21 cellular contexts compared by ENCODE assay signal in genomic region chr6:66851930-66852329, GRCh38.
A peak's percentile ranks its signal among the peaks of the same experiment; 100 is the strongest.
DNase-seq lines count a peak whose midpoint lies in the region; ATAC-seq and TF ChIP-seq lines count a peak whose summit lies in the region.
"Had no signal": no experiment of that assay in that cellular context is flagged by ENCODE, and none has a peak within 500 bp of the region (broad histone marks: within the 10 kb centered on the region; RNA-seq: fewer than 3 reads in every experiment).

No MANE protein-coding gene starts in this region.

- ATAC-seq in Right ventricle myocardium superior (ENCODE audit: poor library complexity): peak; percentile 67
- ATAC-seq: PC-3 had no signal

- H3K27me3 ChIP-seq in right atrium auricular region: no peaks in the 10 kb centered on the region
- H3K27me3 ChIP-seq: BLaER1 had no signal

- intact Hi-C loops in Right ventricle myocardium superior (cut with DNase I): no loop called here

- H3K4me3 ChIP-seq in right atrium auricular region: no peak overlapping the region
- H3K4me3 ChIP-seq in fibroblast of mammary gland (ENCODE audit: control insufficient read depth, low read depth, low read length): no peak overlapping the region
- H3K4me3 ChIP-seq: BLaER1 had no signal

- TF ChIP-seq CTCF in right atrium auricular region (IDR thresholded peaks at IDR 0.05): no peak
- no peak for TF ChIP-seq CTCF in fibroblast of mammary gland (conservative IDR thresholded peaks at IDR 0.05; ENCODE audit: control insufficient read depth, insufficient read depth, low read depth, low read length)

- no peaks in the 10 kb centered on the region for H3K4me1 ChIP-seq in right atrium auricular region
- H3K4me1 ChIP-seq: BLaER1 had no signal

- H3K9me3 ChIP-seq in right atrium auricular region: no peaks in the 10 kb centered on the region
- H3K9me3 ChIP-seq: BLaER1 had no signal

- DNase-seq in Right ventricle myocardium superior: no peak
- DNase-seq in right atrium auricular region (ENCODE audit: low spot score): no peak
- peak; percentile 42 for DNase-seq in astrocyte of the hippocampus (ENCODE audit: low read depth, low spot score)
- DNase-seq in fibroblast of mammary gland (ENCODE audit: low read depth): peak; percentile 0
- peak; percentile 31 for DNase-seq in smooth muscle cell of the brain vasculature (ENCODE audit: low read depth, low spot score)
- no peak for DNase-seq in NCI-H82 (lab: John Stamatoyannopoulos, UW)
- DNase-seq in NOMO-1 treated with DMSO at 0.1 percent for 48 hours (lab: John Stamatoyannopoulos, UW; ENCODE audit: unreplicated experiment): no peak
- DNase-seq: CD4-positive, CD25-positive, alpha-beta regulatory T cell; DMS153; DND-41; NCI-H1092 treated with DMSO at 0.1 percent for 48 hours; NCI-H1436; NCI-H187; NCI-H2081 treated with DMSO at 0.1 percent for 48 hours; NCI-H2171; NCI-H226; NCI-H510A; NCI-H69; PC-3; SHP77 had no signal

- H3K27ac ChIP-seq in right atrium auricular region: no peak overlapping the region
- H3K27ac ChIP-seq: BLaER1 had no signal

- no peaks in the 10 kb centered on the region for H3K36me3 ChIP-seq in right atrium auricular region
- H3K36me3 ChIP-seq: BLaER1 had no signal

Comparison
In these comparisons a context has a peak if more than half of its experiments do, and no peak if none do; other contexts are left out.
1. DNase-seq: peak in astrocyte of the hippocampus (single experiment), fibroblast of mammary gland (single experiment) and smooth muscle cell of the brain vasculature (single experiment); none in Right ventricle myocardium superior (single experiment), right atrium auricular region (single experiment), NCI-H82 (single experiment) and NOMO-1 treated with DMSO at 0.1 percent for 48 hours (single experiment).